In the genomic region with DNA sequence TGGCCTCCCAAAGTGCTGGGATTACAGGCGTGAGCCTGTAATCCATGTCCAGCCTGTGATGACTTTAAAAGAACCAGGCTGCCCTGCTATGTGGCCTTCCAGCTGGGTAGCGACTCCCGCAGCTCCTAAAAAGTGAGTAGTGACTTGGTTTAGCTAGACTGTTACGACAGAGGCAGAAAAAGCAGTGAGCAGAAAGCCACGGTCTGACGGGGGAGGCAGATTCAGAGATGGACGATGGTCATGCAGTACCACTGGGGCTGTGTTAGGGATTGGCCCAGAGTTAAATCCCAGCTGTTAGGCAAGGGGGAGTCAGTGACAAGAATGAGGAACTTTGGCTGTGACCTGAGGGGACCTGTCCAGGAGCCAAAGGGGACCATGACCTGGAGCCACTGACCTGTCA, we compare ENCODE assay signal across 29 cellular contexts.
"Had no signal": no experiment of that assay in that cellular context is flagged by ENCODE, and none has a peak within 500 bp of the region (broad histone marks: within the 10 kb centered on the region; RNA-seq: fewer than 3 reads in every experiment).

No MANE protein-coding gene starts in this region.

- H3K9ac ChIP-seq: KMS-11 had no signal

- H3K27ac ChIP-seq: brain microvascular endothelial cell, KMS-11 had no signal

- H3K27me3 ChIP-seq: brain microvascular endothelial cell had no signal

- FAIRE-seq: TTC549 had no signal

- H3K4me2 ChIP-seq: KMS-11 had no signal

- DNase-seq: activated CD4-positive, alpha-beta memory T cell treated with anti-CD3 and anti-CD28 coated beads for 36 hours; activated CD4-positive, alpha-beta T cell treated with anti-CD3 and anti-CD28 coated beads for 36 hours; activated CD4-positive, alpha-beta T cell treated with anti-CD3 and anti-CD28 coated beads, Interleukin-2, amount 50 U/mL, for 1 hour; activated CD8-positive, alpha-beta memory T cell treated with anti-CD3 and anti-CD28 coated beads, Interleukin-2, amount 50 U/mL, for 4 hours; activated effector memory CD4-positive, alpha-beta T cell treated with Interleukin-2 at 50 U/mL for 16 hours; activated naive CD4-positive, alpha-beta T cell treated with anti-CD3 and anti-CD28 coated beads, Interleukin-2, amount 10 ng/mL, durations not matched to agents 7 days and 5 days; activated naive CD8-positive, alpha-beta T cell treated with anti-CD3 and anti-CD28 coated beads, Interleukin-2, amount 50 U/mL, for 24 hours; activated T-cell treated with anti-CD3 and anti-CD28 coated beads, Interleukin-2, amount 50 U/mL, for 48 hours; aorta; brain microvascular endothelial cell; central memory CD4-positive, alpha-beta T cell; MM.1S; NCI-H1048; NCI-H1105 treated with DMSO at 0.1 percent for 48 hours; NCI-H1436; NCI-H1694; NCI-H1930; NCI-H2081 treated with DMSO at 0.1 percent for 48 hours; NCI-H226; NCI-H446 treated with DMSO at 0.1 percent for 48 hours; NCI-H524; SIG-M5; T1000 had no signal

- ATAC-seq: activated CD4-positive, alpha-beta T cell treated with anti-CD3 and anti-CD28 coated beads for 36 hours; activated CD4-positive, CD25-positive, alpha-beta regulatory T cell treated with anti-CD3 and anti-CD28 coated beads, Interleukin-2, amount 50 U/mL, for 24 hours; activated naive CD8-positive, alpha-beta T cell treated with anti-CD3 and anti-CD28 coated beads, Interleukin-2, amount 50 U/mL, for 24 hours; Panc1; SK-N-SH treated with all-trans-retinoic acid at 6 μM for 48 hours; WTC11 had no signal
